In the genomic region with DNA sequence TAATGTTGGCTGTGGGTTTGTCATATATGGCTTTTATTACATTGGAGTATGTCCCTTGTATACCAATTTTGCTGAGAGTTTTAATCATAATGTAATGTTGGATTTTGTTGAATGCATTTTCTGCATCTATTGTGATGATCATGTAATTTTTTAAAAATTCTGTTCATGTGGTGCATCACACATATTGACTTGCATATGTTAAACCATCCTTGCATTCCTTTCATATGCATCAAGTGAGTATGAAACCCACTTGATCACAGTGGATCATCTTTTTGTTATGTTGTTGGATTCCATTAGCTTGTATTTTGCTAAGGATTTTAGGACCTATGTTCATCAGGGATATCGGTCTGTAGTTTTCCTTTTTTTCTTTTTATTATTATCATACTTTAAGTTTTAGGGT, we compare ENCODE assay signal across 32 cellular contexts. TPM values are rescaled to one million over a fixed set of nuclear protein-coding genes. Genes with fewer than 3 reads are reported as not detected.
"Had no signal": no experiment of that assay in that cellular context is flagged by ENCODE, and none has a peak within 500 bp of the region (broad histone marks: within the 10 kb centered on the region; RNA-seq: fewer than 3 reads in every experiment).

No MANE protein-coding gene starts in this region.

- H3K27me3 ChIP-seq: adrenal gland, body of pancreas, colonic mucosa, foreskin keratinocyte, gastrocnemius medialis had no signal

- H3K27ac Mint-ChIP-seq: activated B cell treated with CpG ODN at 0.5 μM for 24 hours; activated CD8-positive, alpha-beta T cell treated with anti-CD3 and anti-CD28 coated beads for 36 hours; activated naive CD4-positive, alpha-beta T cell treated with anti-CD3 and anti-CD28 coated beads for 36 hours; activated naive CD4-positive, alpha-beta T cell treated with anti-CD3 and anti-CD28 coated beads, Interleukin-2, amount 50 U/mL, for 24 hours; activated naive CD8-positive, alpha-beta T cell treated with anti-CD3 and anti-CD28 coated beads for 36 hours; activated naive CD8-positive, alpha-beta T cell treated with anti-CD3 and anti-CD28 coated beads, Interleukin-2, amount 50 U/mL, for 24 hours; activated T-helper 1 cell treated with anti-CD3 and anti-CD28 coated beads, Interleukin-12 subunit alpha, Interleukin-12 subunit beta, Interleukin-2, Interleukin-4 antibody, amounts not matched to agents 30 ng/mL and 10 ng/mL and 1 ng/mL, durations not matched to agents 14 hours and 24 hours and 36 hours; activated T-helper 2 cell treated with anti-CD3 and anti-CD28 coated beads, Interferon-gamma antibody, Interleukin-2, Interleukin-4, amounts not matched to agents 10 μg/mL and 5 μg/mL and 100 μg/mL, durations not matched to agents 14 hours and 24 hours and 36 hours; T-helper 1 cell treated with Interleukin-12 subunit alpha and Interleukin-12 subunit beta and Interleukin-4 antibody, amounts not matched to agents 30 μg/mL and 1 μg/mL, for 36 hours had no signal

- H3K27me3 Mint-ChIP-seq: activated B cell treated with CpG ODN at 0.5 μM for 24 hours; activated CD8-positive, alpha-beta T cell treated with anti-CD3 and anti-CD28 coated beads for 36 hours; activated naive CD4-positive, alpha-beta T cell treated with anti-CD3 and anti-CD28 coated beads, Interleukin-2, amount 50 U/mL, for 24 hours; activated naive CD8-positive, alpha-beta T cell treated with anti-CD3 and anti-CD28 coated beads for 36 hours; activated naive CD8-positive, alpha-beta T cell treated with anti-CD3 and anti-CD28 coated beads, Interleukin-2, amount 50 U/mL, for 24 hours had no signal

- DNase-seq: activated B cell treated with CpG ODN at 0.5 μM for 24 hours; activated CD4-positive, alpha-beta T cell treated with anti-CD3 and anti-CD28 coated beads for 48 hours; activated CD4-positive, alpha-beta T cell treated with anti-CD3 and anti-CD28 coated beads, Interleukin-2, amount 50 U/mL, for 1 hour; activated CD4-positive, alpha-beta T cell treated with anti-CD3 and anti-CD28 coated beads, Interleukin-2, amount 50 U/mL, for 48 hours; activated CD8-positive, alpha-beta memory T cell treated with anti-CD3 and anti-CD28 coated beads for 24 hours; activated CD8-positive, alpha-beta T cell treated with anti-CD3 and anti-CD28 coated beads for 36 hours; activated effector memory CD4-positive, alpha-beta T cell treated with anti-CD3 and anti-CD28 coated beads, Interleukin-2, amount 50 U/mL, for 16 hours; activated naive CD4-positive, alpha-beta T cell treated with anti-CD3 and anti-CD28 coated beads for 36 hours; activated naive CD8-positive, alpha-beta T cell treated with anti-CD3 and anti-CD28 coated beads for 36 hours; activated naive CD8-positive, alpha-beta T cell treated with anti-CD3 and anti-CD28 coated beads, Interleukin-2, amount 50 U/mL, for 24 hours; activated T-cell treated with anti-CD3 and anti-CD28 coated beads, Interleukin-2, amount 50 U/mL, for 1 hour; activated T-cell treated with anti-CD3 and anti-CD28 coated beads, Interleukin-2, amount 50 U/mL, for 48 hours; adrenal gland; amygdala; aorta; body of pancreas; caudate nucleus; colonic mucosa; effector CD8-positive, alpha-beta T cell; foreskin keratinocyte; gastrocnemius medialis; glutamatergic neuron; heart left ventricle; T-helper 9 cell; WERI-Rb-1 had no signal

- H3K4me1 ChIP-seq: adrenal gland, body of pancreas, colonic mucosa, foreskin keratinocyte, gastrocnemius medialis, heart left ventricle had no signal

- H3K27ac ChIP-seq: adrenal gland, body of pancreas, colonic mucosa, foreskin keratinocyte, gastrocnemius medialis, heart left ventricle, WERI-Rb-1 had no signal

- H3K36me3 ChIP-seq: adrenal gland, colonic mucosa, gastrocnemius medialis, WERI-Rb-1 had no signal

- H3K4me1 Mint-ChIP-seq: activated B cell treated with CpG ODN at 0.5 μM for 24 hours; activated naive CD4-positive, alpha-beta T cell treated with anti-CD3 and anti-CD28 coated beads, Interleukin-2, amount 50 U/mL, for 24 hours; activated naive CD8-positive, alpha-beta T cell treated with anti-CD3 and anti-CD28 coated beads, Interleukin-2, amount 50 U/mL, for 24 hours had no signal

- H3K9me3 ChIP-seq: body of pancreas, gastrocnemius medialis had no signal

- ATAC-seq: activated CD4-positive, CD25-positive, alpha-beta regulatory T cell treated with anti-CD3 and anti-CD28 coated beads, Interleukin-2, amount 50 U/mL, for 24 hours; activated CD8-positive, alpha-beta T cell treated with anti-CD3 and anti-CD28 coated beads for 36 hours; activated naive CD8-positive, alpha-beta T cell treated with anti-CD3 and anti-CD28 coated beads, Interleukin-2, amount 50 U/mL, for 24 hours; body of pancreas; esophagus mucosa; gastrocnemius medialis; heart left ventricle had no signal

- H3K4me3 ChIP-seq: adrenal gland, body of pancreas, colonic mucosa, gastrocnemius medialis, heart left ventricle had no signal

- H3K4me3 Mint-ChIP-seq: activated B cell treated with CpG ODN at 0.5 μM for 24 hours; activated CD8-positive, alpha-beta T cell treated with anti-CD3 and anti-CD28 coated beads for 36 hours; activated naive CD4-positive, alpha-beta T cell treated with anti-CD3 and anti-CD28 coated beads for 36 hours; activated naive CD4-positive, alpha-beta T cell treated with anti-CD3 and anti-CD28 coated beads, Interleukin-2, amount 50 U/mL, for 24 hours; activated naive CD8-positive, alpha-beta T cell treated with anti-CD3 and anti-CD28 coated beads for 36 hours; activated naive CD8-positive, alpha-beta T cell treated with anti-CD3 and anti-CD28 coated beads, Interleukin-2, amount 50 U/mL, for 24 hours; activated T-helper 1 cell treated with anti-CD3 and anti-CD28 coated beads, Interleukin-12 subunit alpha, Interleukin-12 subunit beta, Interleukin-2, Interleukin-4 antibody, amounts not matched to agents 30 ng/mL and 10 ng/mL and 1 ng/mL, durations not matched to agents 14 hours and 24 hours and 36 hours; T-helper 1 cell treated with Interleukin-12 subunit alpha and Interleukin-12 subunit beta and Interleukin-4 antibody, amounts not matched to agents 30 μg/mL and 1 μg/mL, for 36 hours had no signal

RNA-seq across cellular contexts. Expression of gene HEPH, which starts 12.1 kb away (rescaled TPM):
- total RNA-seq: activated B cell treated with CpG ODN at 0.5 μM for 24 hours; activated naive CD4-positive, alpha-beta T cell treated with anti-CD3 and anti-CD28 coated beads for 36 hours; activated naive CD8-positive, alpha-beta T cell treated with anti-CD3 and anti-CD28 coated beads for 36 hours; activated T-helper 1 cell treated with anti-CD3 and anti-CD28 coated beads, Interleukin-12 subunit alpha, Interleukin-12 subunit beta, Interleukin-2, Interleukin-4 antibody, amounts not matched to agents 30 ng/mL and 10 ng/mL and 1 ng/mL, durations not matched to agents 14 hours and 24 hours and 36 hours; activated T-helper 2 cell treated with anti-CD3 and anti-CD28 coated beads, Interferon-gamma antibody, Interleukin-2, Interleukin-4, amounts not matched to agents 10 μg/mL and 5 μg/mL and 100 μg/mL, durations not matched to agents 14 hours and 24 hours and 36 hours; T-helper 2 cell treated with Interferon-gamma antibody and Interleukin-4, amounts not matched to agents 100 ng/mL and 5 ng/mL, for 36 hours had no signal
